11 cellular contexts compared by ENCODE assay signal in genomic region chr13:60274664-60275063, GRCh38.
"Had no signal": no experiment of that assay in that cellular context is flagged by ENCODE, and none has a peak within 500 bp of the region (broad histone marks: within the 10 kb centered on the region; RNA-seq: fewer than 3 reads in every experiment).

No MANE protein-coding gene starts in this region.

- H2AFZ ChIP-seq: GM23248 had no signal

- H3K9ac ChIP-seq: GM23248 had no signal

- DNase-seq: GM23248, H9, HCEC 1CT, HFFc6, KG1 had no signal

- H3K27ac ChIP-seq: GM23248, HL-60 had no signal

- H3K27ac Mint-ChIP-seq: H9, HFFc6, IgD-negative memory B cell had no signal

- H3K4me3 Mint-ChIP-seq: H9, HFFc6, IgD-negative memory B cell had no signal

- H3K9me3 Mint-ChIP-seq: H9, HFFc6 had no signal

- H3K36me3 Mint-ChIP-seq: IgD-negative memory B cell had no signal

- H3K4me3 ChIP-seq: GM23248, K562 had no signal

- ATAC-seq: HepG2, K562 had no signal

- FAIRE-seq: H1, H54, HepG2, K562 had no signal
